Comparison of ENCODE assay signal across 8 cellular contexts in the genomic region with DNA sequence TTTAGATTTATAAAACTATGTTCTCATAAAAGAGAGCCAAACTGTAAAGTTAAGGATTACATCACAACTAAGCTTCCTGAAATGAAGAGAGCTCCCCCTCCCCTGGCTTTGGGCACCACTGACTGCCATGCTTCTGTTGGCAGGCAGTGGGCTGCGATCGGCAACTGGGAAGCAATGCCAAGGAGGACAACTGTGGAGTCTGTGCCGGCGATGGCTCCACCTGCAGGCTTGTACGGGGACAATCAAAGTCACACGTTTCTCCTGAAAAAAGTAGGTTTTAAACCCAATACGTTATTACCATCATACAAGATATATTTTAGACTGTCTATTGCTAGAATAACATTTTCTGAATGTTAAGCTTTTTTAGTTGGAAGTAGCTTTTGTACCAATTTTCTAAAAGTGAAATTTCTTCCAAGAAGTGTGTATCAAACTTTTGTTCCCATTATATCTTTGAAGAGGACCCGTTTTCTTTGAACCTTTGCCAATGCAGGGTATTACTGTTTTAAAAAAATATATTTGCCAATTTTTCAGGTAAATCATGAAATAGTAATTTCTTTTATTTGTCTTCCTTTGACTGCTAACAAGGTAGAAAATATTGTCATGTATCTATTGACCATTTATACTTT.
DNase-seq lines count a peak whose midpoint lies in the region; ATAC-seq, FAIRE-seq and TF ChIP-seq lines count a peak whose summit lies in the region.

No MANE protein-coding gene starts in this region.

- peak; percentile 69 for TF ChIP-seq CTCF in GM12864 (IDR thresholded peaks at IDR 0.05; ENCODE audit: low read depth, low read length, missing control alignments)

- DNase-seq in 8988T (peak; percentile 17), GM12864 (ENCODE audit: low read depth) (no peak), RCC 7860 (ENCODE audit: low spot score) (peak; percentile 14), glomerular visceral epithelial cell (ENCODE audit: extremely low spot score) (peak; percentile 49), NCI-H187 treated with DMSO at 0.1 percent for 48 hours (lab: John Stamatoyannopoulos, UW) (no peak), left colon (no peak), NCI-H187 (lab: John Stamatoyannopoulos, UW) (no peak)
- DNase-seq in stimulated activated CD8-positive, alpha-beta memory T cell treated with anti-CD3 and anti-CD28 coated beads, Interleukin-4, amount 100 ng/mL, for 48 hours = peak; percentile 24

- no peak overlapping the region for H3K4me3 ChIP-seq in GM12864 (ENCODE audit: low read depth, low read length)

- intact Hi-C loops in left colon (cut with DNase I, micrococcal nuclease) = no loop called here

- ATAC-seq in left colon = no peak

- FAIRE-seq in RCC 7860 (lab: Jason Lieb, UNC) = no peak

Comparison
In these comparisons a context has a peak if more than half of its experiments do, and no peak if none do; other contexts are left out.
1. DNase-seq: peak in 8988T (single experiment), RCC 7860 (single experiment), glomerular visceral epithelial cell (single experiment) and stimulated activated CD8-positive, alpha-beta memory T cell treated with anti-CD3 and anti-CD28 coated beads, Interleukin-4, amount 100 ng/mL, for 48 hours (single experiment); none in GM12864 (single experiment), NCI-H187 treated with DMSO at 0.1 percent for 48 hours (single experiment), left colon (0 of 2) and NCI-H187 (0 of 2).